ENCODE assay signal across 24 cellular contexts in the genomic region with DNA sequence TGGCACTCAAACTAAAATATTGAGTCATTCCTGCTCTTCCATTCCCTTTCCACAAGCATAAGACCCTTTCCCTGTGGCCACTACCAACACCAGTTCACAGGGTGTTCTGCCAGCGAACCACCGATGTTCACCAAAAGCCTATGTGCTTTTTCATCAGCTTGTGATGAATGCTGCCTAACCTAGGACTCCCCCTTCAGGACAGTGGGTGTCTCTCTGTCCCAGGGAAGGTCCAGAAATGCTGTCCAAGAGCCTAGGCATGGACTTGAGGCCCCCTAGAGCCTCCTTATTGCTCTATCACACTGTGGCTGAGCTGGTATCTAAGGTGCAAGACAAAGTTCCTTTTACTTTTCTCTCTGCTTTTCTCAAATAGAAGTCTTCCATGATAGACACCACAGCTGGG.
DNase-seq lines count a peak whose midpoint lies in the region; ATAC-seq and TF ChIP-seq lines count a peak whose summit lies in the region.
"Had no signal": no experiment of that assay in that cellular context is flagged by ENCODE, and none has a peak within 500 bp of the region (broad histone marks: within the 10 kb centered on the region; RNA-seq: fewer than 3 reads in every experiment).

No MANE protein-coding gene starts in this region.

- ATAC-seq in sciatic nerve = no peak
- ATAC-seq in HG03159 (IDR thresholded peaks at IDR 0.05; ENCODE audit: unreplicated experiment) = no peak
- ATAC-seq: gastroesophageal sphincter; stimulated activated naive B cell treated with anti-CD40 and anti-IgM and Interleukin-4, amounts not matched to agents 10 μg/mL and 1 μg/mL and 100 μg/mL, for 72 hours had no signal

- intact Hi-C loops in sciatic nerve (cut with DNase I) = no loop called here
- intact Hi-C loops in activated naive CD4-positive, alpha-beta T cell treated with anti-CD3 and anti-CD28 coated beads for 36 hours (cut with micrococcal nuclease) = no loop called here

- peak; percentile 20; the same call in 1 of the 2 replicates for TF ChIP-seq CTCF in 22Rv1 (IDR thresholded peaks at IDR 0.05)
- TF ChIP-seq CTCF in GM12875 (IDR thresholded peaks at IDR 0.05; ENCODE audit: borderline replicate concordance, insufficient read depth, low read depth, low read length) = 0 out of 2 replicates have a peak, but pooled peaks have one; percentile 10
- TF ChIP-seq CTCF in NB4 (IDR thresholded peaks at IDR 0.05; ENCODE audit: low read depth, low read length) = no peak
- peak; percentile 81 for TF ChIP-seq CTCF in endodermal cell (conservative IDR thresholded peaks at IDR 0.05)

- no peaks in the 10 kb centered on the region for H3K27me3 ChIP-seq in endodermal cell (ENCODE audit: control insufficient read depth, insufficient read depth, low read length, poor library complexity, severe bottlenecking)
- H3K27me3 ChIP-seq: esophagus squamous epithelium, gastroesophageal sphincter, MG63, vagina had no signal

- no peaks in the 10 kb centered on the region for H3K4me1 ChIP-seq in endodermal cell (ENCODE audit: control insufficient read depth, insufficient read depth, low read length)
- H3K4me1 ChIP-seq: esophagus squamous epithelium, gastroesophageal sphincter, vagina had no signal

- 90% methylated on average over 2 of the region's 2 CpGs; no CpG with 5 or more reads in 1 of the 2 experiments for WGBS in endodermal cell (ENCODE audit: insufficient coverage in 1 of 2, insufficient read length in 1 of 2), 2 experiments

- H3K27ac ChIP-seq in 22Rv1 = no peak overlapping the region
- no peak overlapping the region for H3K27ac ChIP-seq in endodermal cell (ENCODE audit: low read depth, low read length)
- H3K27ac ChIP-seq: esophagus squamous epithelium, gastroesophageal sphincter, vagina, VCaP had no signal

- no peak overlapping the region for H3K4me3 ChIP-seq in GM12875 (ENCODE audit: low read depth, low read length)
- H3K4me3 ChIP-seq in NB4 (ENCODE audit: low read depth, low read length) = no peak overlapping the region
- no peak overlapping the region for H3K4me3 ChIP-seq in endodermal cell (ENCODE audit: low read length)
- H3K4me3 ChIP-seq: esophagus squamous epithelium, gastroesophageal sphincter, MG63, vagina had no signal

- H3K36me3 Mint-ChIP-seq in endodermal cell (ENCODE audit: low read depth) = no peaks in the 10 kb centered on the region
- no peaks in the 10 kb centered on the region for H3K36me3 Mint-ChIP-seq in activated naive CD4-positive, alpha-beta T cell treated with anti-CD3 and anti-CD28 coated beads for 36 hours (ENCODE audit: low read depth)
- H3K36me3 Mint-ChIP-seq: brain; CD14-positive monocyte; stimulated activated naive B cell treated with anti-CD40 and anti-IgM and Interleukin-4, amounts not matched to agents 10 μg/mL and 1 μg/mL and 100 μg/mL, for 72 hours had no signal

- no peak overlapping the region for H3K4me3 Mint-ChIP-seq in endodermal cell
- no peak overlapping the region for H3K4me3 Mint-ChIP-seq in activated naive CD4-positive, alpha-beta T cell treated with anti-CD3 and anti-CD28 coated beads for 36 hours
- H3K4me3 Mint-ChIP-seq: brain; CD14-positive monocyte; HFFc6; stimulated activated naive B cell treated with anti-CD40 and anti-IgM and Interleukin-4, amounts not matched to agents 10 μg/mL and 1 μg/mL and 100 μg/mL, for 72 hours had no signal

- no peak for TF ChIP-seq POLR2A in NB4 (IDR thresholded peaks at IDR 0.05; ENCODE audit: extremely low read depth, insufficient read length)

- no peaks in the 10 kb centered on the region for H3K36me3 ChIP-seq in endodermal cell (ENCODE audit: control insufficient read depth, insufficient read depth, low read length)
- H3K36me3 ChIP-seq: esophagus squamous epithelium, gastroesophageal sphincter, MG63, vagina had no signal

- CTCF ChIA-PET in activated naive CD4-positive, alpha-beta T cell treated with anti-CD3 and anti-CD28 coated beads for 36 hours (lab: Charles Lee) = no interaction called here

- no peaks in the 10 kb centered on the region for H3K9me3 ChIP-seq in endodermal cell (ENCODE audit: control insufficient read depth, low read length)
- H3K9me3 ChIP-seq: esophagus squamous epithelium, gastroesophageal sphincter, MG63, vagina had no signal

- H3K4me1 Mint-ChIP-seq in endodermal cell = peaks cover 2% of the 10 kb centered on the region
- no peaks in the 10 kb centered on the region for H3K4me1 Mint-ChIP-seq in activated naive CD4-positive, alpha-beta T cell treated with anti-CD3 and anti-CD28 coated beads for 36 hours (ENCODE audit: low read depth)
- H3K4me1 Mint-ChIP-seq: brain; CD14-positive monocyte; stimulated activated naive B cell treated with anti-CD40 and anti-IgM and Interleukin-4, amounts not matched to agents 10 μg/mL and 1 μg/mL and 100 μg/mL, for 72 hours had no signal

- DNase-seq in NB4 (ENCODE audit: low read depth) (peak; percentile 8), endodermal cell (peak; percentile 80), sciatic nerve (ENCODE audit: low spot score) (no peak), NCI-H1436 (lab: John Stamatoyannopoulos, UW) (no peak)
- no peak for DNase-seq in activated naive CD4-positive, alpha-beta T cell treated with anti-CD3 and anti-CD28 coated beads for 36 hours
- DNase-seq: activated effector memory CD4-positive, alpha-beta T cell treated with Interleukin-2 at 50 U/mL for 16 hours; esophagus squamous epithelium; HFFc6; MG63; NCI-H2171 treated with DMSO at 0.1 percent for 48 hours; NCI-H526 treated with DMSO at 0.1 percent for 48 hours; nucleus accumbens; Right ventricle myocardium superior; stimulated activated CD4-positive, alpha-beta T cell treated with anti-CD3 and anti-CD28 coated beads, Interleukin-2, amount 100 ng/mL, for 48 hours; stimulated activated naive B cell treated with anti-CD40 and anti-IgM and Interleukin-4, amounts not matched to agents 10 μg/mL and 1 μg/mL and 100 μg/mL, for 72 hours; T-helper 1 cell had no signal

- H3K27me3 Mint-ChIP-seq in endodermal cell (ENCODE audit: insufficient read depth) = no peaks in the 10 kb centered on the region
- no peaks in the 10 kb centered on the region for H3K27me3 Mint-ChIP-seq in activated naive CD4-positive, alpha-beta T cell treated with anti-CD3 and anti-CD28 coated beads for 36 hours (ENCODE audit: low read depth)
- H3K27me3 Mint-ChIP-seq: brain; stimulated activated naive B cell treated with anti-CD40 and anti-IgM and Interleukin-4, amounts not matched to agents 10 μg/mL and 1 μg/mL and 100 μg/mL, for 72 hours had no signal

- no peak overlapping the region for H3K27ac Mint-ChIP-seq in endodermal cell
- H3K27ac Mint-ChIP-seq in activated naive CD4-positive, alpha-beta T cell treated with anti-CD3 and anti-CD28 coated beads for 36 hours = no peak overlapping the region
- H3K27ac Mint-ChIP-seq: brain; CD14-positive monocyte; HFFc6; stimulated activated naive B cell treated with anti-CD40 and anti-IgM and Interleukin-4, amounts not matched to agents 10 μg/mL and 1 μg/mL and 100 μg/mL, for 72 hours had no signal

- H3K9me3 Mint-ChIP-seq in endodermal cell = peaks cover 4% of the 10 kb centered on the region
- H3K9me3 Mint-ChIP-seq in activated naive CD4-positive, alpha-beta T cell treated with anti-CD3 and anti-CD28 coated beads for 36 hours = no peaks in the 10 kb centered on the region

- no peak overlapping the region for H3K9ac ChIP-seq in endodermal cell (ENCODE audit: extremely low read depth, low read length, poor library complexity, severe bottlenecking)

Comparison
In these comparisons a context has a peak if more than half of its experiments do, and no peak if none do; other contexts are left out.
1. DNase-seq: peak in NB4 (single experiment) and endodermal cell (single experiment); none in sciatic nerve (single experiment), NCI-H1436 (single experiment) and activated naive CD4-positive, alpha-beta T cell treated with anti-CD3 and anti-CD28 coated beads for 36 hours (single experiment).